In genomic region chr7:122544463-122544862, GRCh38 we compare ENCODE assay signal across 12 cellular contexts.
DNase-seq lines count a peak whose midpoint lies in the region; ATAC-seq and TF ChIP-seq lines count a peak whose summit lies in the region.
"Had no signal": no experiment of that assay in that cellular context is flagged by ENCODE, and none has a peak within 500 bp of the region (broad histone marks: within the 10 kb centered on the region; RNA-seq: fewer than 3 reads in every experiment).

No MANE protein-coding gene starts in this region.

- intact Hi-C loops in lower lobe of right lung (cut with DNase I) = no loop called here
- intact Hi-C loops in activated CD8-positive, alpha-beta T cell treated with anti-CD3 and anti-CD28 coated beads for 36 hours (cut with micrococcal nuclease) = no loop called here

- peaks cover 5% of the 10 kb centered on the region for H3K9me3 Mint-ChIP-seq in activated CD8-positive, alpha-beta T cell treated with anti-CD3 and anti-CD28 coated beads for 36 hours

- H3K27me3 Mint-ChIP-seq in activated CD8-positive, alpha-beta T cell treated with anti-CD3 and anti-CD28 coated beads for 36 hours = no peaks in the 10 kb centered on the region

- no peak overlapping the region for H3K4me3 Mint-ChIP-seq in activated CD8-positive, alpha-beta T cell treated with anti-CD3 and anti-CD28 coated beads for 36 hours
- H3K4me3 Mint-ChIP-seq: activated CD8-positive, alpha-beta T cell treated with anti-CD3 and anti-CD28 coated beads, Interleukin-2, amount 10 ng/mL, durations not matched to agents 7 days and 5 days had no signal

- DNase-seq in lower lobe of right lung (no peak), NCI-H1694 (lab: John Stamatoyannopoulos, UW) (no peak), RKO (ENCODE audit: low spot score) (no peak)
- DNase-seq in activated CD8-positive, alpha-beta T cell treated with anti-CD3 and anti-CD28 coated beads for 36 hours = no peak
- no peak for DNase-seq in effector CD4-positive, alpha-beta T cell
- DNase-seq: activated CD8-positive, alpha-beta T cell treated with anti-CD3 and anti-CD28 coated beads, Interleukin-2, amount 10 ng/mL, durations not matched to agents 7 days and 5 days; cerebellar nuclear complex; NK-92 treated with Interleukin-12 subunit alpha and Interleukin-12 subunit beta, amount 100 ng/mL, for 24 hours; right cardiac atrium had no signal

- H3K4me1 Mint-ChIP-seq in activated CD8-positive, alpha-beta T cell treated with anti-CD3 and anti-CD28 coated beads for 36 hours (ENCODE audit: low read depth) = no peaks in the 10 kb centered on the region

- ATAC-seq in GM18873 (IDR thresholded peaks at IDR 0.05; ENCODE audit: low FRiP score, unreplicated experiment) (peak; percentile 88), HG02610 (IDR thresholded peaks at IDR 0.05; ENCODE audit: unreplicated experiment) (peak; percentile 95), HG03565 (IDR thresholded peaks at IDR 0.05; ENCODE audit: unreplicated experiment) (peak; percentile 97), lower lobe of right lung (peak; percentile 26 to 52)
- no peak for ATAC-seq in activated CD8-positive, alpha-beta T cell treated with anti-CD3 and anti-CD28 coated beads for 36 hours
- ATAC-seq: activated CD8-positive, alpha-beta T cell treated with anti-CD3 and anti-CD28 coated beads, Interleukin-2, amount 10 ng/mL, durations not matched to agents 7 days and 5 days had no signal

- H3K27ac Mint-ChIP-seq in activated CD8-positive, alpha-beta T cell treated with anti-CD3 and anti-CD28 coated beads for 36 hours = no peak overlapping the region
- H3K27ac Mint-ChIP-seq: activated CD8-positive, alpha-beta T cell treated with anti-CD3 and anti-CD28 coated beads, Interleukin-2, amount 10 ng/mL, durations not matched to agents 7 days and 5 days had no signal

- no peaks in the 10 kb centered on the region for H3K27me3 ChIP-seq in lower lobe of right lung (ENCODE audit: low read depth)

- no peak overlapping the region for H3K4me3 ChIP-seq in lower lobe of right lung

- CTCF ChIA-PET in activated CD8-positive, alpha-beta T cell treated with anti-CD3 and anti-CD28 coated beads for 36 hours (lab: Charles Lee) = interaction anchor here (1.3 kb wide), 1 partner anchor 10 kb away, joined by 3 read pairs; no protein-coding TSS in a partner anchor

- no peaks in the 10 kb centered on the region for H3K36me3 Mint-ChIP-seq in activated CD8-positive, alpha-beta T cell treated with anti-CD3 and anti-CD28 coated beads for 36 hours (ENCODE audit: low read depth)

- H3K4me1 ChIP-seq in lower lobe of right lung = no peaks in the 10 kb centered on the region

- no peak for TF ChIP-seq CTCF in lower lobe of right lung (IDR thresholded peaks at IDR 0.05)
- no peak for TF ChIP-seq CTCF in activated CD8-positive, alpha-beta T cell treated with anti-CD3 and anti-CD28 coated beads for 36 hours (IDR thresholded peaks at IDR 0.05)

- H3K9me3 ChIP-seq in lower lobe of right lung = no peaks in the 10 kb centered on the region

- POLR2A ChIA-PET in activated CD8-positive, alpha-beta T cell treated with anti-CD3 and anti-CD28 coated beads for 36 hours (lab: Charles Lee) = no interaction called here

- H3K27ac ChIP-seq in lower lobe of right lung = no peak overlapping the region

- no peaks in the 10 kb centered on the region for H3K36me3 ChIP-seq in lower lobe of right lung
